Comparison of ENCODE assay signal across 12 cellular contexts in the genomic region with DNA sequence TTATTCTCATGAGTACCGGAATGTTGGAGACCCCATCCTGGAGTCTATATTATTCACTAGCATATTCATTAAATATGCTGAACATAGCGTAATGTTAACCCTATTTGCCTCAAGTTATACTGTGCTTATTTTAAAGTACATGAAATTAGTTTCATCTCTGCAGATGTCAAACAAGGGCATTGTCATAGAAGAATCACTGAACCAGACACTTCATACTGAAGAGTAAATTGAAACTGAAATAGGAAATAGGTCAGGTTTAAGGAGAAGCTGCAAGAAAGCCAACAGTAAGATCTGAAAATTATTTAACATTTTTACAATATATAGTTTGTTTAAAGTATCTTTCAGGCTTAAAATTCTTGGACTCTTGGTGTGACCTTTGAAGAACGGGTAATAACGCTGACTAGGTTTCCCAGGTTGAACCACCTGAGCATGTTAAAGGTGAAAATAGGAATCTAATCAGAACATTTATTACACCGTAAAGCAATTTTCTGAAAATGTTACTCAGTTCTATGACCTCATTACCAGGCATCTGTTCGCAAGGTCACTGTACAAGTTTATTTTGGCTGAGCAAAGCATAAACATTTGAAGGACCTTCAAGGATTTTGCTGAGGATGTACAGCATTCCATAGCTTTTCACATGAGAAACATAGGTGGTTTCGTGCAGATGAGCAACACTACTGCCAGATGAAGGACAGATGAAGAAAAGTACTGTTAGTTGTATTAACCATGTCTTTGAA.
DNase-seq lines count a peak whose midpoint lies in the region; ATAC-seq and TF ChIP-seq lines count a peak whose summit lies in the region.
"Had no signal": no experiment of that assay in that cellular context is flagged by ENCODE, and none has a peak within 500 bp of the region (broad histone marks: within the 10 kb centered on the region; RNA-seq: fewer than 3 reads in every experiment).

No MANE protein-coding gene starts in this region.

- H3K79me2 ChIP-seq in hepatocyte, result no peaks in the 10 kb centered on the region

- no peaks in the 10 kb centered on the region for H3K9me3 Mint-ChIP-seq in immature natural killer cell
- no peaks in the 10 kb centered on the region for H3K9me3 Mint-ChIP-seq in activated T-cell treated with anti-CD3 and anti-CD28 coated beads, Interleukin-2, amount 50 U/mL, for 4 hours
- H3K9me3 Mint-ChIP-seq: IgD-negative memory B cell had no signal

- peaks cover 19% of the 10 kb centered on the region for H3K4me1 ChIP-seq in hepatocyte (ENCODE audit: insufficient read depth)

- H3K4me2 ChIP-seq in hepatocyte, result peak overlapping the region; percentile 13

- DNase-seq in hepatocyte (ENCODE audit: low spot score), result no peak
- DNase-seq in stimulated activated naive CD4-positive, alpha-beta T cell (lab: John Stamatoyannopoulos, UW), result no peak
- DNase-seq in immature natural killer cell, result no peak
- DNase-seq in activated T-cell treated with anti-CD3 and anti-CD28 coated beads, Interleukin-2, amount 50 U/mL, for 4 hours, result no peak
- DNase-seq in putamen (ENCODE audit: low spot score), result no peak
- DNase-seq: activated T-cell treated with anti-CD3 and anti-CD28 coated beads, Interleukin-2, amount 50 U/mL, for 48 hours; NCI-H526 treated with DMSO at 0.1 percent for 48 hours; T-helper 2 cell had no signal

- no peak overlapping the region for H2AFZ ChIP-seq in hepatocyte

- no peaks in the 10 kb centered on the region for H3K4me1 Mint-ChIP-seq in immature natural killer cell
- H3K4me1 Mint-ChIP-seq in activated T-cell treated with anti-CD3 and anti-CD28 coated beads, Interleukin-2, amount 50 U/mL, for 4 hours (ENCODE audit: low read depth), result peaks cover 1% of the 10 kb centered on the region

- ATAC-seq in GM18499 (IDR thresholded peaks at IDR 0.05; ENCODE audit: insufficient read depth, unreplicated experiment) (peak; percentile 45), GM21576 (IDR thresholded peaks at IDR 0.05; ENCODE audit: unreplicated experiment) (peak; percentile 79), HG03469 (IDR thresholded peaks at IDR 0.05; ENCODE audit: unreplicated experiment) (peak; percentile 67)
- ATAC-seq in activated T-cell treated with anti-CD3 and anti-CD28 coated beads, Interleukin-2, amount 50 U/mL, for 4 hours, result no peak

- H3K9me2 ChIP-seq in hepatocyte (replicated peaks; ENCODE audit: insufficient read depth), result no peaks in the 10 kb centered on the region

- H3K4me3 ChIP-seq in hepatocyte, result no peak overlapping the region

- no peak for TF ChIP-seq CTCF in hepatocyte (IDR thresholded peaks at IDR 0.05; ENCODE audit: poor library complexity)

- no peaks in the 10 kb centered on the region for H3K9me3 ChIP-seq in hepatocyte (ENCODE audit: low read depth)

- no peaks in the 10 kb centered on the region for H3K27me3 ChIP-seq in hepatocyte

- H3K36me3 Mint-ChIP-seq in immature natural killer cell, result peaks cover 0 to 8% (median 3%) of the 10 kb centered on the region in 3 donors
- peaks cover 14% of the 10 kb centered on the region for H3K36me3 Mint-ChIP-seq in activated T-cell treated with anti-CD3 and anti-CD28 coated beads, Interleukin-2, amount 50 U/mL, for 4 hours (ENCODE audit: insufficient read depth)

- H3K27me3 Mint-ChIP-seq in immature natural killer cell (ENCODE audit: low read depth in 3 of 3), result peaks cover 0 to 2% (median 2%) of the 10 kb centered on the region in 3 donors
- H3K27me3 Mint-ChIP-seq in activated T-cell treated with anti-CD3 and anti-CD28 coated beads, Interleukin-2, amount 50 U/mL, for 4 hours (ENCODE audit: low read depth), result no peaks in the 10 kb centered on the region
- H3K27me3 Mint-ChIP-seq: IgD-negative memory B cell had no signal

- peak overlapping the region; percentile 49 for H3K27ac ChIP-seq in hepatocyte

- peaks cover 2% of the 10 kb centered on the region for H4K20me1 ChIP-seq in hepatocyte (ENCODE audit: insufficient read depth, poor library complexity, severe bottlenecking)

- H3K4me3 Mint-ChIP-seq in immature natural killer cell, result no peak overlapping the region
- no peak overlapping the region for H3K4me3 Mint-ChIP-seq in activated T-cell treated with anti-CD3 and anti-CD28 coated beads, Interleukin-2, amount 50 U/mL, for 4 hours

- H3K27ac Mint-ChIP-seq in immature natural killer cell, result no peak overlapping the region

- 73% methylated on average over 7 of the region's 7 CpGs for WGBS in hepatocyte (ENCODE audit: low lambda C conversion rate, missing lambda C conversion rate)

- H3K36me3 ChIP-seq in hepatocyte (replicated peaks; ENCODE audit: insufficient read depth, low read depth), result no peaks in the 10 kb centered on the region

Comparison
In these comparisons a context has a peak if more than half of its experiments do, and no peak if none do; other contexts are left out.
1. ATAC-seq: peak in GM18499 (single experiment), GM21576 (single experiment) and HG03469 (single experiment); none in activated T-cell treated with anti-CD3 and anti-CD28 coated beads, Interleukin-2, amount 50 U/mL, for 4 hours (0 of 2).